In the genomic region with DNA sequence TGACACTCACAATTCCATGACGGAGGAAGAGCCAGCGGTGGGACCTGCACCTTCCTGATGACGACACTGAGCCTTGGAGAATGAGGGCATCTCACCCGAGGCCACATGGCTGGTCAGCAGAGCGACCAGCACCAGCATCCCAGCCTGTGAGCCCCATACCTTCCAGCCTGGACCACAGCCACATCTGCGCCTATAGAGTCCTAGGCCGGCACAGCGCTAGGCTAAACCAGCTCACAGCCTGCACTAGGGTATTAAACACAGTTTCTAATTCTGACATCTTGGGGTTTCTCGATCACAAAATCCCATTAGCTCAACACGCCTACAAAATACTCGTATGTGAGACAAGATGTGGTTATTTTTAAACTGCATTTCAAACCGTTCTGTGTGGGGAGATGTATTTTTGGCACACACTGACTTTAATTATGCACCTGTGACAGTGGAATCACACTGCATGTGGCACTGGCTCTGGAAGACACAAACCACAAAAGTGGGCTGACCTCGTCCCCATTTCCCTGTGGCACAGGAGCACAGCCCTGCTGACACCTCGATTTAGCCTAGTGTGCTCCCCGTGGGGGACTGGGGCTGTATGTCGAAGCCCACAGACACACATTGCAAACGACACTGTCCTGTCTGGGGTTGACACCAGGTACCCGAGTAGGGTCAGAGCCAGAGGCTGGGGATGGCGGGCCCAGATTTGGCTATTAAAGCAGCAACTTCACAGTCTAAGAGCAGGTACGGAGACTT, we compare ENCODE assay signal across 21 cellular contexts. TPM values are rescaled to one million over a fixed set of nuclear protein-coding genes. Genes with fewer than 3 reads are reported as not detected.
DNase-seq lines count a peak whose midpoint lies in the region; ATAC-seq and TF ChIP-seq lines count a peak whose summit lies in the region.
"Had no signal": no experiment of that assay in that cellular context is flagged by ENCODE, and none has a peak within 500 bp of the region (broad histone marks: within the 10 kb centered on the region; RNA-seq: fewer than 3 reads in every experiment).

No MANE protein-coding gene starts in this region.

- no peaks in the 10 kb centered on the region for H3K9me3 ChIP-seq in GM23248 (ENCODE audit: low read depth)
- H3K9me3 ChIP-seq in esophagus muscularis mucosa = no peaks in the 10 kb centered on the region
- no peaks in the 10 kb centered on the region for H3K9me3 ChIP-seq in smooth muscle cell (replicated peaks; ENCODE audit: low read depth)
- H3K9me3 ChIP-seq: A549 had no signal

- no peak overlapping the region for H3K27ac Mint-ChIP-seq in activated CD8-positive, alpha-beta T cell treated with anti-CD3 and anti-CD28 coated beads for 36 hours

- DNase-seq in GM23248 (no peak), esophagus muscularis mucosa (ENCODE audit: extremely low spot score) (no peak), myocyte (ENCODE audit: low read depth) (peak; percentile 52), smooth muscle cell (lab: John Stamatoyannopoulos, UW; ENCODE audit: unreplicated experiment) (no peak)
- DNase-seq in activated CD8-positive, alpha-beta T cell treated with anti-CD3 and anti-CD28 coated beads for 36 hours = no peak
- no peak for DNase-seq in activated CD8-positive, alpha-beta memory T cell treated with anti-CD3 and anti-CD28 coated beads, Interleukin-2, amount 50 U/mL, for 4 hours
- DNase-seq: COR-L47; KG1; NCI-H1092; NCI-H187 treated with DMSO at 0.1 percent for 48 hours; NCI-H345; NCI-H526; NK-92 treated with Interleukin-12 subunit alpha and Interleukin-12 subunit beta, amount 100 ng/mL, for 24 hours; SIG-M5 had no signal

- no peaks in the 10 kb centered on the region for H4K20me1 ChIP-seq in GM23248 (ENCODE audit: insufficient read depth)
- no peaks in the 10 kb centered on the region for H4K20me1 ChIP-seq in smooth muscle cell (ENCODE audit: low read depth)

- no peak for ATAC-seq in activated CD8-positive, alpha-beta T cell treated with anti-CD3 and anti-CD28 coated beads for 36 hours
- ATAC-seq in GM21526 (IDR thresholded peaks at IDR 0.05; ENCODE audit: low FRiP score, unreplicated experiment) (no peak), HG02973 (IDR thresholded peaks at IDR 0.05; ENCODE audit: unreplicated experiment) (no peak)
- ATAC-seq: GM23338 had no signal

- no peaks in the 10 kb centered on the region for H3F3A ChIP-seq in GM23248 (ENCODE audit: insufficient read depth)
- no peaks in the 10 kb centered on the region for H3F3A ChIP-seq in smooth muscle cell (ENCODE audit: low read depth)

- peaks cover 21% of the 10 kb centered on the region for H3K4me1 ChIP-seq in GM23248 (ENCODE audit: insufficient read depth)
- peaks cover 0 to 89% (median 77%) of the 10 kb centered on the region in 4 donors for H3K4me1 ChIP-seq in esophagus muscularis mucosa
- peaks cover 4% of the 10 kb centered on the region for H3K4me1 ChIP-seq in smooth muscle cell (ENCODE audit: low read depth)
- H3K4me1 ChIP-seq: A549 had no signal

- TF ChIP-seq EP300 in esophagus muscularis mucosa (IDR thresholded peaks at IDR 0.05) = no peak

- H2AFZ ChIP-seq in GM23248 (no peak overlapping the region), smooth muscle cell (ENCODE audit: low read depth) (no peak overlapping the region)
- H2AFZ ChIP-seq: GM23338 had no signal

- intact Hi-C loops in esophagus muscularis mucosa (cut with DNase I) = no loop called here
- intact Hi-C loops in activated CD8-positive, alpha-beta T cell treated with anti-CD3 and anti-CD28 coated beads for 36 hours (cut with micrococcal nuclease) = no loop called here

- H3K27ac ChIP-seq in GM23248 = no peak overlapping the region
- H3K27ac ChIP-seq in esophagus muscularis mucosa (replicated peaks in 1 of 4) = peak overlapping the region; percentile 71 to 95 (median 92)
- peak overlapping the region; percentile 90 for H3K27ac ChIP-seq in smooth muscle cell (ENCODE audit: low read depth)
- H3K27ac ChIP-seq: A549, C4-2B had no signal

- H3K36me3 ChIP-seq in GM23248 (ENCODE audit: low read depth) = no peaks in the 10 kb centered on the region
- peaks cover 0 to 12% (median 0%) of the 10 kb centered on the region in 4 donors for H3K36me3 ChIP-seq in esophagus muscularis mucosa
- no peaks in the 10 kb centered on the region for H3K36me3 ChIP-seq in smooth muscle cell (ENCODE audit: low read depth)

- H3K9me2 ChIP-seq in GM23248 (ENCODE audit: insufficient read depth) = no peaks in the 10 kb centered on the region

- no peak overlapping the region for H3K4me3 ChIP-seq in GM23248
- no peak overlapping the region for H3K4me3 ChIP-seq in esophagus muscularis mucosa
- no peak overlapping the region for H3K4me3 ChIP-seq in smooth muscle cell
- H3K4me3 ChIP-seq: A549, GM23338 had no signal

- TF ChIP-seq CTCF in esophagus muscularis mucosa (IDR thresholded peaks at IDR 0.05) = no peak
- no peak for TF ChIP-seq CTCF in smooth muscle cell (IDR thresholded peaks at IDR 0.05; ENCODE audit: borderline replicate concordance, insufficient read depth, poor library complexity, severe bottlenecking)
- TF ChIP-seq CTCF in activated CD8-positive, alpha-beta T cell treated with anti-CD3 and anti-CD28 coated beads for 36 hours (IDR thresholded peaks at IDR 0.05) = no peak

- CTCF ChIA-PET in activated CD8-positive, alpha-beta T cell treated with anti-CD3 and anti-CD28 coated beads for 36 hours (lab: Charles Lee) = no interaction called here

- 91 to 92% methylated on average over 20 of the region's 20 CpGs for WGBS in GM23248 (ENCODE audit: low coverage in 1 of 2, low lambda C conversion rate in 2 of 2, missing lambda C conversion rate in 2 of 2), 2 experiments
- 59% methylated on average over 16 of the region's 20 CpGs for WGBS in esophagus muscularis mucosa
- WGBS in smooth muscle cell (ENCODE audit: low lambda C conversion rate) = 91% methylated on average over 20 of the region's 20 CpGs

- in situ Hi-C loops in GM23248 (cut with MboI) = no loop called here

- TF ChIP-seq POLR2A in esophagus muscularis mucosa (IDR thresholded peaks at IDR 0.05; ENCODE audit: low read depth) = no peak

- H3K9ac ChIP-seq in GM23248 (no peak overlapping the region), smooth muscle cell (ENCODE audit: low read depth) (peak overlapping the region; percentile 28)

- POLR2A ChIA-PET in activated CD8-positive, alpha-beta T cell treated with anti-CD3 and anti-CD28 coated beads for 36 hours (lab: Charles Lee) = no interaction called here

- no peaks in the 10 kb centered on the region for H3K4me1 Mint-ChIP-seq in activated CD8-positive, alpha-beta T cell treated with anti-CD3 and anti-CD28 coated beads for 36 hours (ENCODE audit: low read depth)

- H3K27me3 ChIP-seq in GM23248 (replicated peaks; ENCODE audit: insufficient read depth) (no peaks in the 10 kb centered on the region), esophagus muscularis mucosa (no peaks in the 10 kb centered on the region), smooth muscle cell (ENCODE audit: low read depth) (no peaks in the 10 kb centered on the region)

- H3K27me3 Mint-ChIP-seq in activated CD8-positive, alpha-beta T cell treated with anti-CD3 and anti-CD28 coated beads for 36 hours = peaks cover 2% of the 10 kb centered on the region

- H3K4me2 ChIP-seq in GM23248 (ENCODE audit: unreplicated experiment) (peak overlapping the region; percentile 37), smooth muscle cell (peak overlapping the region; percentile 75)
- H3K4me2 ChIP-seq: A549, GM23338 had no signal

- H3K79me2 ChIP-seq in GM23248 (ENCODE audit: insufficient read depth) (no peaks in the 10 kb centered on the region), smooth muscle cell (ENCODE audit: low read depth) (no peaks in the 10 kb centered on the region)

- H3K36me3 Mint-ChIP-seq in activated CD8-positive, alpha-beta T cell treated with anti-CD3 and anti-CD28 coated beads for 36 hours (ENCODE audit: low read depth) = no peaks in the 10 kb centered on the region

- no peak overlapping the region for H3K4me3 Mint-ChIP-seq in activated CD8-positive, alpha-beta T cell treated with anti-CD3 and anti-CD28 coated beads for 36 hours
- H3K4me3 Mint-ChIP-seq: GM23338 had no signal

- no peaks in the 10 kb centered on the region for H3K9me3 Mint-ChIP-seq in activated CD8-positive, alpha-beta T cell treated with anti-CD3 and anti-CD28 coated beads for 36 hours
- H3K9me3 Mint-ChIP-seq: GM23338 had no signal

RNA-seq across cellular contexts. Expression of gene CPXM2, which starts 32.5 kb away (rescaled TPM):
- total RNA-seq in GM23248 (2014; rRNA removed; shearing (Covaris generic)) = 19.8 and 21.2 TPM in 2 replicates
- polyA plus RNA-seq in GM23248 (2016; fragmentation: Nextera tagmentation; extraction: Ambion mirVana) (14.2 and 14.8 TPM in 2 replicates), smooth muscle cell (37.3 and 65.5 TPM in 2 replicates)
- total RNA-seq in esophagus muscularis mucosa (100 to 1,000 TPM in 2 of 4 donors, 10 to 100 TPM in 2; 56.8 to 150 (median 96.9) TPM), myocyte (not detected in 2 replicates), smooth muscle cell (31.2 and 38.2 TPM in 2 replicates)
- polyA plus RNA-seq in myocyte (2012) = 0.04 TPM
- total RNA-seq in activated CD8-positive, alpha-beta T cell treated with anti-CD3 and anti-CD28 coated beads for 36 hours = not detected
- total RNA-seq: MCF 10A, OCI-LY7 had no signal
- polyA plus RNA-seq: A549 had no signal

Comparison
In these comparisons a context has a peak if more than half of its experiments do, and no peak if none do; other contexts are left out.
1. RNA of gene CPXM2, which starts 32.5 kb away (total RNA-seq): 56.8 to 150 TPM in esophagus muscularis mucosa, 31.2 to 38.2 TPM in smooth muscle cell and 19.8 to 21.2 TPM in GM23248; not detected in myocyte and not detected in activated CD8-positive, alpha-beta T cell treated with anti-CD3 and anti-CD28 coated beads for 36 hours; every median in the first group is over 10 times any median in the second.